In the genomic region with DNA sequence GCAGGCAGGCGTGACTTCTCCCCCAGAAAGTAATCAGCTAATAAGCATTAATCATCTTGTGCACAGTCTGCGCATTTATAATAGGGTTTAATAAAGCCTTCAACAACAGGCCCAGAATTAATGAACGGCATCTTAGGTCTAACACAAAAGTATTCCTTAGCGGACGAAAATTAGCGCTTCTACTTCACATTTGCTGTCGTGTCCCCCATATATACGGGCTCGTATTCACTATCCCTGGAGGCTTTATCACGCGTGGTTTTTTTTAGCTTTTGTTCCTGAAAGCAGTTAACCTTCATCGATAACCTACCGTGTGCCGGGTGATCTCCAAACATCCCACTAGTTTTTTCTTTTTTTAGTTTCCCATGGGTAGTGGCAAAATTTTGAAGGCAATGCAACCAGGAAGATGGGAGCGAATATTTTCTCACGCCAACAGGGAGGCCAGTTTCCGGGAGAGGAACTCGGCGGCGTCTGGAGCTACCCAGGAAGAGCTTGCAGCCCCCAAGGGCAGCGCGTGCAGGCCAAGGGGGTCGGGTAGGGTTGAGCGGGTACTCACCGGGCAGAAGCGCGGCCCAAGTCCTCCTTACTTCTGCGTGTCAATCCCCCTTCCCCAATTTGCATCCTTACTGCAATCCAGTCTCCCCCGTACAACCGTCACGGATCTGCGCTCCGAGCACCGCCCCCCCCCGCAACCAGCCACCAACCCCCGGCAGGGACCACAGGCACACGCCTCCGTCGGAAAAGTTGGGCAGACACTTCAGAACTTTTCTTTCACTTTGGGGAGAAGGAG, we compare ENCODE assay signal across 8 cellular contexts. TPM values are rescaled to one million over a fixed set of nuclear protein-coding genes. Genes with fewer than 3 reads are reported as not detected.
DNase-seq lines count a peak whose midpoint lies in the region; ATAC-seq and TF ChIP-seq lines count a peak whose summit lies in the region.

No MANE protein-coding gene starts in this region.

- H3K27ac ChIP-seq in C4-2B (peak overlapping the region; percentile 95), muscle layer of duodenum (ENCODE audit: low read length) (peak overlapping the region; percentile 84)

- no peak overlapping the region for H3K27ac Mint-ChIP-seq in dendritic cell treated with granulocyte-macrophage colony-stimulating factor and Interleukin-4, amounts not matched to agents 40 ng/mL and 50 ng/mL, for 4 days

- H3K9me3 ChIP-seq in MG63 (no peaks in the 10 kb centered on the region), muscle layer of duodenum (ENCODE audit: control insufficient read depth in 1 of 2, low read length in 2 of 2) (no peaks in the 10 kb centered on the region)

- H3K27me3 Mint-ChIP-seq in dendritic cell treated with granulocyte-macrophage colony-stimulating factor and Interleukin-4, amounts not matched to agents 40 ng/mL and 50 ng/mL, for 4 days, result peaks cover 64% of the 10 kb centered on the region

- intact Hi-C loops in dendritic cell treated with granulocyte-macrophage colony-stimulating factor and Interleukin-4, amounts not matched to agents 40 ng/mL and 50 ng/mL, for 4 days (cut with micrococcal nuclease), result no loop called here

- H3K4me3 ChIP-seq in MG63, result peak overlapping the region; percentile 89
- peak overlapping the region; percentile 68 to 86 for H3K4me3 ChIP-seq in muscle layer of duodenum (ENCODE audit: low read depth in 1 of 2, low read length in 2 of 2)

- no peak for DNase-seq in MG63
- DNase-seq in middle frontal gyrus (ENCODE audit: extremely low spot score, low spot score), result no peak
- DNase-seq in cerebellar nuclear complex (lab: John Stamatoyannopoulos, UW), result no peak
- no peak for DNase-seq in OCI-M2 (lab: John Stamatoyannopoulos, UW; ENCODE audit: unreplicated experiment)

- H3K27me3 ChIP-seq in MG63, result no peaks in the 10 kb centered on the region
- peaks cover 4% of the 10 kb centered on the region for H3K27me3 ChIP-seq in muscle layer of duodenum (ENCODE audit: low read depth, low read length)

- H3K4me1 ChIP-seq in muscle layer of duodenum (ENCODE audit: control insufficient read depth in 1 of 2, insufficient read depth in 2 of 2, low read length in 2 of 2), result peaks cover 0 to 17% of the 10 kb centered on the region in 2 donors

- no peak for ATAC-seq in GM18520 (IDR thresholded peaks at IDR 0.05; ENCODE audit: unreplicated experiment)

- peaks cover 37% of the 10 kb centered on the region for H3K36me3 ChIP-seq in MG63
- H3K36me3 ChIP-seq in muscle layer of duodenum (ENCODE audit: control insufficient read depth in 1 of 2, insufficient read depth in 2 of 2, low read length in 2 of 2), result no peaks in the 10 kb centered on the region

- no peak for TF ChIP-seq CTCF in C4-2B (conservative IDR thresholded peaks at IDR 0.05)

- H3K4me3 Mint-ChIP-seq in dendritic cell treated with granulocyte-macrophage colony-stimulating factor and Interleukin-4, amounts not matched to agents 40 ng/mL and 50 ng/mL, for 4 days, result peak overlapping the region; percentile 73

- no peaks in the 10 kb centered on the region for H3K36me3 Mint-ChIP-seq in dendritic cell treated with granulocyte-macrophage colony-stimulating factor and Interleukin-4, amounts not matched to agents 40 ng/mL and 50 ng/mL, for 4 days (ENCODE audit: low read depth)

- no peaks in the 10 kb centered on the region for H3K9me3 Mint-ChIP-seq in dendritic cell treated with granulocyte-macrophage colony-stimulating factor and Interleukin-4, amounts not matched to agents 40 ng/mL and 50 ng/mL, for 4 days

- H3K4me1 Mint-ChIP-seq in dendritic cell treated with granulocyte-macrophage colony-stimulating factor and Interleukin-4, amounts not matched to agents 40 ng/mL and 50 ng/mL, for 4 days (ENCODE audit: low read depth), result peaks cover 27% of the 10 kb centered on the region

RNA-seq across cellular contexts. Expression of a gene that starts 1.5 kb away (rescaled TPM):
- 61.4 and 68.0 TPM in 2 replicates for total RNA-seq in MG63 (2014; rRNA removed; shearing (Covaris generic); ENCODE audit: low replicate concordance)
